8 cellular contexts compared by ENCODE assay signal in the genomic region with DNA sequence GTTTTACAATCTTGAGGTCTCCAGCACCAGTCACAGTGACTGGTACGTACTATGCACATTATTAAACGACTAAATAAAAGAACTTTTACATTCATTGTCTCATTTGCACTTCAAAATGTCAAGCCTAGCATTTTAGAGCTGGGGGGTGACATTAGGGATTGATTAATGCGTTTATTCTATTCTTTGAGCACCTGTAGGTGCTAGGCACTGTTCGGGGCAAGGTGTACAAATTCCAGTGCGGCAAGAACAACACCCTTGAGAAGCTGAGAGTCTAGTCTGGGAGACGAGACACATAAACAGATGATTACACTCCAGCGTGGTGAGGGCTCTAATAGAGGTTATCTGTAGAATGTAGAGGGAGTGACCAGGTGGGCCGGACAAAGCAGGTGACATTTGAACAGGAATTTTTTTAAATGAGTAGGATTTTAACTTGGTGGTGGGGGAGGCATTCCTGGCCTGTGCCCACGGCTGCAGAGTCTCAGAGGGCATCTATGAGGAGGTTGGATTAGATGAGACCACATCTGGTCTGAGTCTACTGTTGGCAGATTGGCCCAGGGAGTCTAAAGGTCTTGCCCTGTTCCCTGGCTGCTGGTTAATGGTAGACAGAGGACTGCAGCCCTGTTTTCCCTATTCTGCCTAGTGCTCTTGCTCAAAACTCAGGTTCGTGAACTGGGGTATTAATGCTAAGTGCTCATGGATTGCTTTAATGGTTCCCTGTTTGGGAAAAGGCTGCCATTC. TPM values are rescaled to one million over a fixed set of nuclear protein-coding genes. Genes with fewer than 3 reads are reported as not detected.
A peak's percentile ranks its signal among the peaks of the same experiment; 100 is the strongest.
DNase-seq lines count a peak whose midpoint lies in the region; ATAC-seq, FAIRE-seq and TF ChIP-seq lines count a peak whose summit lies in the region.

No MANE protein-coding gene starts in this region.

- no peak for TF ChIP-seq EP300 in A549 (IDR thresholded peaks at IDR 0.05)

- TF ChIP-seq POLR2A in A549 (IDR thresholded peaks at IDR 0.05; ENCODE audit: low read length) (no peak), GM18505 (IDR thresholded peaks at IDR 0.05; ENCODE audit: borderline replicate concordance, extremely low read depth, insufficient read depth, insufficient read length) (no peak)

- no peak overlapping the region for H4K8ac ChIP-seq in mesendoderm (ENCODE audit: low read depth, low read length)

- H3K23ac ChIP-seq in mesendoderm (ENCODE audit: low read length): no peak overlapping the region

- no peaks in the 10 kb centered on the region for H3K27me3 ChIP-seq in HL-60 (ENCODE audit: insufficient read depth, poor library complexity, severe bottlenecking)
- no peaks in the 10 kb centered on the region for H3K27me3 ChIP-seq in mesendoderm (ENCODE audit: insufficient read depth, low read length, poor library complexity)
- no peaks in the 10 kb centered on the region for H3K27me3 ChIP-seq in H7 (ENCODE audit: control insufficient read depth, insufficient read depth, low read length)

- H3K4me1 ChIP-seq in A549 (peaks cover 12% of the 10 kb centered on the region; the same call in 2 of the 3 replicates), mesendoderm (ENCODE audit: control insufficient read depth, low read depth, low read length) (no peaks in the 10 kb centered on the region)

- ATAC-seq in A549: no peak
- ATAC-seq in HG03025 (IDR thresholded peaks at IDR 0.05; ENCODE audit: low FRiP score, unreplicated experiment): no peak
- ATAC-seq in GM18505 (IDR thresholded peaks at IDR 0.05; ENCODE audit: unreplicated experiment): no peak
- no peak for ATAC-seq in HG03442 (IDR thresholded peaks at IDR 0.05; ENCODE audit: unreplicated experiment)

- in situ Hi-C loops in astrocyte of the spinal cord (cut with HindIII; ENCODE audit: low sequenced_read_pairs): no loop called here

- no peak overlapping the region for H4K5ac ChIP-seq in mesendoderm (ENCODE audit: low read length)

- DNase-seq in A549 (ENCODE audit: low read depth in 1 of 2, low spot score in 1 of 2): no peak
- no peak for DNase-seq in HL-60 (ENCODE audit: low read depth in 1 of 2, low spot score in 1 of 2)
- DNase-seq in astrocyte of the spinal cord (ENCODE audit: low read depth, low spot score): no peak
- no peak for DNase-seq in mesendoderm
- no peak for DNase-seq in H7

- H3K27ac ChIP-seq in A549: peak overlapping the region; percentile 86 to 92
- H3K27ac ChIP-seq in HL-60 (replicated peaks): peak overlapping the region; percentile 93
- no peak overlapping the region for H3K27ac ChIP-seq in mesendoderm (ENCODE audit: low read depth, low read length)

- H3K36me3 ChIP-seq in mesendoderm (ENCODE audit: control insufficient read depth, insufficient read depth, low read length) (no peaks in the 10 kb centered on the region), H7 (replicated peaks; ENCODE audit: control insufficient read depth, insufficient read depth, low read length) (no peaks in the 10 kb centered on the region)

- H3K4me2 ChIP-seq in A549: peak overlapping the region; percentile 86
- peak overlapping the region; percentile 78 for H3K4me2 ChIP-seq in mesendoderm (ENCODE audit: low read length)

- H3K9ac ChIP-seq in mesendoderm (ENCODE audit: low read length): peak overlapping the region; percentile 89

- no peak overlapping the region for H3K18ac ChIP-seq in mesendoderm (ENCODE audit: low read length)

- H3K9me3 ChIP-seq in A549: 0 out of 3 replicates have a peak, but pooled peaks cover 4% of the 10 kb centered on the region

- POLR2A ChIA-PET in A549 (lab: Yijun Ruan, JAX): interaction anchor here (1.1 kb wide), 1 partner anchor 12 kb away, joined by 6 read pairs; no protein-coding TSS in a partner anchor

- no peak overlapping the region for H3K4ac ChIP-seq in mesendoderm (ENCODE audit: low read depth, low read length)

- WGBS in A549 (ENCODE audit: missing lambda C conversion rate): 50% methylated on average over 10 of the region's 10 CpGs
- no CpG with 5 or more reads among the region's 10 CpGs for WGBS in mesendoderm (ENCODE audit: extremely low coverage, insufficient coverage, low lambda C conversion rate)

- peak overlapping the region; percentile 94 for H3K56ac ChIP-seq in mesendoderm (ENCODE audit: low read length)

- H3K4me3 ChIP-seq in A549: peak overlapping the region; percentile 67
- H3K4me3 ChIP-seq in HL-60 (replicated peaks; ENCODE audit: insufficient read depth, low read length): peak overlapping the region; percentile 79
- peak overlapping the region; percentile 87 for H3K4me3 ChIP-seq in astrocyte of the spinal cord (ENCODE audit: low read depth, low read length)
- H3K4me3 ChIP-seq in mesendoderm (ENCODE audit: low read length): peak overlapping the region; percentile 91
- H3K4me3 ChIP-seq in H7 (ENCODE audit: insufficient read depth, low read depth, low read length): no peak overlapping the region

- H2BK120ac ChIP-seq in mesendoderm (ENCODE audit: low read depth, low read length): no peak overlapping the region

- no peak for FAIRE-seq in A549 (lab: Jason Lieb, UNC)

- peaks cover 2% of the 10 kb centered on the region for H3K79me2 ChIP-seq in mesendoderm (ENCODE audit: control insufficient read depth, insufficient read depth, low read length)

- H2BK5ac ChIP-seq in mesendoderm (ENCODE audit: low read length): no peak overlapping the region

- no peak overlapping the region for H2AK5ac ChIP-seq in mesendoderm (ENCODE audit: low read length)

- no peaks in the 10 kb centered on the region for H3K79me1 ChIP-seq in mesendoderm (ENCODE audit: low read length)

- CTCF ChIA-PET in A549 (lab: Yijun Ruan, JAX): interaction anchor here (1.0 to 3.3 kb wide), 5 partner anchors 8 to 265 kb away, joined by 3 to 12 read pairs (median 4); no protein-coding TSS in a partner anchor

- H2BK15ac ChIP-seq in mesendoderm (replicated peaks; ENCODE audit: low read depth): no peak overlapping the region

- no peak for TF ChIP-seq RAD21 in A549 (conservative IDR thresholded peaks at IDR 0.05 in 1 of 2, IDR thresholded peaks at IDR 0.05 in 1 of 2)

- TF ChIP-seq CTCF in A549 (IDR thresholded peaks at IDR 0.05) (no peak), HL-60 (IDR thresholded peaks at IDR 0.05; ENCODE audit: insufficient read depth, low read length) (no peak), astrocyte of the spinal cord (IDR thresholded peaks at IDR 0.05; ENCODE audit: low read depth, low read length) (no peak)

TF ChIP-seq in A549, 52 proteins besides CTCF, POLR2A, EP300 and RAD21:
- TF ChIP-seq EHMT2 (IDR thresholded peaks at IDR 0.05; ENCODE audit: low read depth): no peak
- no peak for TF ChIP-seq NR3C1 (IDR thresholded peaks at IDR 0.05)
- TF ChIP-seq HOXB5 (CRISPR knock-in tag; IDR thresholded peaks at IDR 0.05): no peak
- no peak for TF ChIP-seq JUN (IDR thresholded peaks at IDR 0.05)
- no peak for TF ChIP-seq MAZ (IDR thresholded peaks at IDR 0.05; ENCODE audit: borderline replicate concordance, low read depth, low read length)
- no peak for TF ChIP-seq HES2 (IDR thresholded peaks at IDR 0.05)
- no peak for TF ChIP-seq HOXB13 (CRISPR knock-in tag; IDR thresholded peaks at IDR 0.05; ENCODE audit: low read depth)
- no peak for TF ChIP-seq GATA3 (IDR thresholded peaks at IDR 0.05; ENCODE audit: borderline replicate concordance)
- TF ChIP-seq, protein P1, sequence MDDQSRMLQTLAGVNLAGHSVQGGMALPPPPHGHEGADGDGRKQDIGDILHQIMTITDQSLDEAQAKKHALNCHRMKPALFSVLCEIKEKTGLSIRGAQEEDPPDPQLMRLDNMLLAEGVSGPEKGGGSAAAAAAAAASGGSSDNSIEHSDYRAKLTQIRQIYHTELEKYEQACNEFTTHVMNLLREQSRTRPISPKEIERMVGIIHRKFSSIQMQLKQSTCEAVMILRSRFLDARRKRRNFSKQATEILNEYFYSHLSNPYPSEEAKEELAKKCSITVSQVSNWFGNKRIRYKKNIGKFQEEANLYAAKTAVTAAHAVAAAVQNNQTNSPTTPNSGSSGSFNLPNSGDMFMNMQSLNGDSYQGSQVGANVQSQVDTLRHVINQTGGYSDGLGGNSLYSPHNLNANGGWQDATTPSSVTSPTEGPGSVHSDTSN (IDR thresholded peaks at IDR 0.05): no peak
- TF ChIP-seq TP53 (CRISPR knock-in tag; IDR thresholded peaks at IDR 0.05): no peak
- no peak for TF ChIP-seq JUNB (IDR thresholded peaks at IDR 0.05)
- TF ChIP-seq SMC3 (IDR thresholded peaks at IDR 0.05): no peak
- no peak for TF ChIP-seq KDM5A (IDR thresholded peaks at IDR 0.05)
- no peak for TF ChIP-seq RCOR1 (IDR thresholded peaks at IDR 0.05; ENCODE audit: low read depth, low read length)
- no peak for TF ChIP-seq KDM1A (IDR thresholded peaks at IDR 0.05; ENCODE audit: low read depth)

RNA-seq across cellular contexts. Expression of gene CAT, which starts 1.0 kb away (rescaled TPM):
- polyA plus RNA-seq in A549 (2011; rRNA removed) (74.2 and 75.1 TPM in 2 replicates), A549 (2017; fragmentation: RNase III; extraction: RNeasy Plus Mini Kit Qiagen cat#74134 plus additional on column Dnase treatment) (46.8 to 51.2 TPM (median 47.6 TPM) in 3 replicates)
- polyA plus RNA-seq in A549 (2012; cell fraction: cytosol; rRNA removed): 32.0 and 37.7 TPM in 2 replicates
- 33.0 and 43.9 TPM in 2 replicates for polyA plus RNA-seq in A549 (2012; cell fraction: nucleus; rRNA removed)
- polyA minus RNA-seq in A549 (2011; rRNA and poly(A)+ RNA removed): 39.6 and 42.7 TPM in 2 replicates
- polyA plus RNA-seq in mesendoderm (2013, experiment 1 of 2): 4.3 TPM
- polyA plus RNA-seq in mesendoderm (2013, experiment 2 of 2): 4.5 TPM
- not detected in 2 replicates for total RNA-seq in H7 (2014; rRNA removed; shearing (Covaris generic))
